ENCODE assay signal across 15 cellular contexts in the genomic region with DNA sequence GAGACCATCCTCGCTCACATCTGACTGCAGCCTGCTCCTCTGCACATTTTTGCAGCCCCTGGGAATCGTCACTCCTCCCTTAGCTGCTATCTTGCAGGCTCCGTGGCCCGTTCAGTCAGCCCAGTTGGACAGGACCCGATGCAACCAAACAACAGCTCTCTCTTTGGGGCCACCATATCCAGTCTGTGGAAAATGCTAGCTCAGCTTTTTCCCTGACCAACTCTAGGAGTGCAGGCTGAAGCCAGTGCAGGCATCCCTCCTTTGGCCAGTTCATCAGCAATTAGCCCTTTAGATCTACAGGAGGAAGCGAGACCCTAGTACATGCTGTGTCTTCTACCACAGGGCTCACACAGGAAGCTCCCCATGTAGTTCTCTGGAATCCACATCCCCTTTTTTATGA.
DNase-seq lines count a peak whose midpoint lies in the region; ATAC-seq, FAIRE-seq and TF ChIP-seq lines count a peak whose summit lies in the region.
"Had no signal": no experiment of that assay in that cellular context is flagged by ENCODE, and none has a peak within 500 bp of the region (broad histone marks: within the 10 kb centered on the region; RNA-seq: fewer than 3 reads in every experiment).

No MANE protein-coding gene starts in this region.

- no peak overlapping the region for H3K23ac ChIP-seq in IMR-90 (ENCODE audit: low read depth, low read length)

- H4K8ac ChIP-seq in IMR-90 (ENCODE audit: low read depth in 2 of 2, low read length in 2 of 2): no peak overlapping the region; a peak in 1 of 4 replicates

- WGBS in A549 (ENCODE audit: missing lambda C conversion rate): 45% methylated on average over 6 of the region's 6 CpGs
- WGBS in IMR-90 (ENCODE audit: extremely low coverage in 2 of 2, insufficient read length in 1 of 2), 2 experiments: 87% methylated on average over 4 of the region's 6 CpGs; no CpG with 5 or more reads in 1 of the 2 experiments
- WGBS in K562 (ENCODE audit: insufficient coverage, low coverage, missing lambda C conversion rate): 38% methylated on average over 2 of the region's 6 CpGs

- no peak overlapping the region for H3K4me2 ChIP-seq in A549
- no peak overlapping the region for H3K4me2 ChIP-seq in IMR-90 (ENCODE audit: low read depth, low read length)
- no peak overlapping the region for H3K4me2 ChIP-seq in K562 (ENCODE audit: insufficient read depth, low read length)

- CTCF ChIA-PET in A549 (lab: Yijun Ruan, JAX): interaction anchor here (0.8 to 1.7 kb wide), 3 partner anchors 73 to 175 kb away, joined by 3 read pairs; no protein-coding TSS in a partner anchor
- CTCF ChIA-PET in IMR-90 (lab: Yijun Ruan, JAX): no interaction called here
- CTCF ChIA-PET in K562 (lab: Yijun Ruan, JAX; ENCODE audit: low intra/inter-chr PET ratio): no interaction called here

- H2AFZ ChIP-seq in IMR-90 (replicated peaks; ENCODE audit: low read length, poor library complexity): no peak overlapping the region
- H2AFZ ChIP-seq in K562 (ENCODE audit: low read depth, low read length): no peak overlapping the region
- H2AFZ ChIP-seq: GM23248 had no signal

- TF ChIP-seq EP300 in A549 (IDR thresholded peaks at IDR 0.05): no peak
- TF ChIP-seq EP300 in K562 (IDR thresholded peaks at IDR 0.05; ENCODE audit: low read length): no peak

- H3K36me3 ChIP-seq in IMR-90 (ENCODE audit: control insufficient read depth, insufficient read depth, low read length) (no peaks in the 10 kb centered on the region), K562 (ENCODE audit: control insufficient read depth, insufficient read depth, low read length) (no peaks in the 10 kb centered on the region)
- H3K36me3 ChIP-seq: BE2C had no signal

- peaks cover 11% of the 10 kb centered on the region; the same call in 1 of the 3 replicates for H3K9me3 ChIP-seq in A549
- no peaks in the 10 kb centered on the region for H3K9me3 ChIP-seq in IMR-90 (ENCODE audit: control insufficient read depth, insufficient read depth, low read length)
- H3K9me3 ChIP-seq in K562 (replicated peaks; ENCODE audit: control insufficient read depth, insufficient read depth, low read depth, low read length): no peaks in the 10 kb centered on the region
- H3K9me3 ChIP-seq: BE2C had no signal

- TF ChIP-seq POLR2A in A549 (IDR thresholded peaks at IDR 0.05; ENCODE audit: low read length) (no peak), IMR-90 (IDR thresholded peaks at IDR 0.05; ENCODE audit: low read depth, low read length) (no peak), NB4 (IDR thresholded peaks at IDR 0.05; ENCODE audit: extremely low read depth, insufficient read length) (no peak), K562 (conservative IDR thresholded peaks at IDR 0.05) (no peak)

- ATAC-seq in A549 (no peak), IMR-90 (ENCODE audit: low read depth) (no peak), K562 (no peak; the same call in 2 of the 3 replicates)
- ATAC-seq: CD8-positive, alpha-beta T cell had no signal

- H4K91ac ChIP-seq in IMR-90 (ENCODE audit: insufficient read depth, low read depth, low read length): no peak overlapping the region

- TF ChIP-seq RAD21 in A549 (conservative IDR thresholded peaks at IDR 0.05 in 1 of 2, IDR thresholded peaks at IDR 0.05 in 1 of 2) (no peak), IMR-90 (IDR thresholded peaks at IDR 0.05; ENCODE audit: low read length) (no peak), K562 (CRISPR knock-in tag; conservative IDR thresholded peaks at IDR 0.05 in 1 of 2, IDR thresholded peaks at IDR 0.05 in 1 of 2) (no peak)

- H2BK15ac ChIP-seq in IMR-90 (ENCODE audit: low read depth, low read length): peak overlapping the region; percentile 38; the same call in 2 of the 3 replicates

- H4K5ac ChIP-seq in IMR-90 (ENCODE audit: low read depth, low read length): peak overlapping the region; percentile 35; the same call in 1 of the 2 replicates

- peak overlapping the region; percentile 52 for H2AK9ac ChIP-seq in IMR-90 (replicated peaks; ENCODE audit: low read depth, low read length, poor library complexity)

- TF ChIP-seq CTCF in A549 (IDR thresholded peaks at IDR 0.05): no peak
- no peak for TF ChIP-seq CTCF in IMR-90 (conservative IDR thresholded peaks at IDR 0.05; ENCODE audit: low read depth, low read length)
- no peak for TF ChIP-seq CTCF in NB4 (IDR thresholded peaks at IDR 0.05; ENCODE audit: low read depth, low read length)
- TF ChIP-seq CTCF in K562 (IDR thresholded peaks at IDR 0.05 in 2 of 3, conservative IDR thresholded peaks at IDR 0.05 in 1 of 3; ENCODE audit: insufficient read depth in 2 of 3, low read depth in 1 of 3, low read length in 3 of 3): no peak

- dilution Hi-C loops in IMR-90 (cut with HindIII; ENCODE audit: low sequenced_read_pairs, unreplicated experiment): no loop called here

- in situ Hi-C loops in IMR-90 (cut with MboI; ENCODE audit: low sequenced_read_pairs): no loop called here
- in situ Hi-C loops in K562 (cut with MboI): no loop called here

- H2BK5ac ChIP-seq in IMR-90 (ENCODE audit: low read depth, low read length, poor library complexity, severe bottlenecking): peak overlapping the region; percentile 21

- no peak overlapping the region for H3K56ac ChIP-seq in IMR-90 (ENCODE audit: extremely low read depth, insufficient read depth, low read length)

- no peak for DNase-seq in A549 (ENCODE audit: low read depth in 1 of 2, low spot score in 1 of 2)
- DNase-seq in IMR-90: no peak
- peak; percentile 38 for DNase-seq in NB4 (ENCODE audit: low read depth)
- DNase-seq in K562 (ENCODE audit: extremely low read depth in 1 of 4, low spot score in 3 of 4): no peak
- DNase-seq in glomerular visceral epithelial cell (ENCODE audit: extremely low spot score): no peak
- DNase-seq in NCI-H345 treated with DMSO at 0.1 percent for 48 hours (lab: John Stamatoyannopoulos, UW; ENCODE audit: unreplicated experiment): no peak
- DNase-seq in DMS114 treated with DMSO at 0.1 percent for 48 hours (lab: John Stamatoyannopoulos, UW; ENCODE audit: unreplicated experiment): no peak
- DNase-seq: BE2C; CD8-positive, alpha-beta T cell; COR-L47; H9 had no signal

- peaks cover 11% of the 10 kb centered on the region for H3K9me1 ChIP-seq in IMR-90 (ENCODE audit: insufficient read depth, low read length)
- H3K9me1 ChIP-seq in K562 (ENCODE audit: control insufficient read depth, insufficient read depth, low read length): no peaks in the 10 kb centered on the region

- H2BK120ac ChIP-seq in IMR-90 (ENCODE audit: low read depth, low read length): peak overlapping the region; percentile 68

- H4K20me1 ChIP-seq in IMR-90 (ENCODE audit: insufficient read depth, low read length): no peaks in the 10 kb centered on the region
- no peaks in the 10 kb centered on the region for H4K20me1 ChIP-seq in K562 (replicated peaks; ENCODE audit: control insufficient read depth, insufficient read depth, low read length)

- peak overlapping the region; percentile 62 for H3K18ac ChIP-seq in IMR-90 (ENCODE audit: low read depth, low read length)

- POLR2A ChIA-PET in A549 (lab: Yijun Ruan, JAX): no interaction called here
- POLR2A ChIA-PET in IMR-90 (lab: Charles Lee; ENCODE audit: unreplicated experiment): no interaction called here
- POLR2A ChIA-PET in K562 (lab: Yijun Ruan, JAX): interaction anchor here (1.2 kb wide), 1 partner anchor 91 kb away, joined by 4 read pairs; no protein-coding TSS in a partner anchor

- peak overlapping the region; percentile 23; the same call in 1 of the 2 replicates for H3K4ac ChIP-seq in IMR-90 (ENCODE audit: low read depth, low read length)

- no peaks in the 10 kb centered on the region for H3K79me2 ChIP-seq in K562 (ENCODE audit: control insufficient read depth, insufficient read depth, low read length)

- no peaks in the 10 kb centered on the region for H3K79me1 ChIP-seq in IMR-90 (ENCODE audit: low read depth in 1 of 2, low read length in 2 of 2)

- H3K27me3 ChIP-seq in IMR-90 (ENCODE audit: control insufficient read depth, insufficient read depth, low read length): no peaks in the 10 kb centered on the region
- H3K27me3 ChIP-seq in K562 (ENCODE audit: control insufficient read depth in 2 of 2, insufficient read depth in 2 of 2, low read length in 2 of 2): no peaks in the 10 kb centered on the region
- H3K27me3 ChIP-seq: BE2C had no signal

- peak overlapping the region; percentile 13; the same call in 1 of the 2 replicates for H2BK20ac ChIP-seq in IMR-90 (ENCODE audit: low read depth, low read length)

- no peak overlapping the region for H3K4me3 ChIP-seq in A549
- no peak overlapping the region for H3K4me3 ChIP-seq in IMR-90 (ENCODE audit: insufficient read depth, low read depth, low read length)
- H3K4me3 ChIP-seq in NB4 (ENCODE audit: low read depth, low read length): no peak overlapping the region
- H3K4me3 ChIP-seq in K562: no peak overlapping the region
- H3K4me3 ChIP-seq: GM23248 had no signal

- H3K4me1 ChIP-seq in A549 (peaks cover 13% of the 10 kb centered on the region), IMR-90 (ENCODE audit: control insufficient read depth, insufficient read depth, low read length) (peaks cover 23% of the 10 kb centered on the region), K562 (replicated peaks in 1 of 2; ENCODE audit: control insufficient read depth in 2 of 2, insufficient read depth in 2 of 2, low read length in 2 of 2) (peaks cover 0 to 15% of the 10 kb centered on the region in 2 experiments; a peak in 3 of 5 replicates)
- H3K4me1 ChIP-seq: BE2C had no signal

- intact Hi-C loops in IMR-90 (cut with micrococcal nuclease) (loop anchor here (5.0 kb wide), 1 partner anchor 163 kb away; no protein-coding TSS in a partner anchor), K562 (cut with micrococcal nuclease) (no loop called here)

- peak overlapping the region; percentile 53 for H3K14ac ChIP-seq in IMR-90 (replicated peaks; ENCODE audit: low read depth, low read length)

- H3K9ac ChIP-seq in IMR-90 (ENCODE audit: low read depth, low read length) (no peak overlapping the region), K562 (ENCODE audit: insufficient read depth in 1 of 2, low read depth in 2 of 2, low read length in 2 of 2) (no peak overlapping the region)

- H3K27ac ChIP-seq in A549 (no peak overlapping the region), IMR-90 (ENCODE audit: insufficient read depth, low read length) (no peak overlapping the region), K562 (ENCODE audit: extremely low read depth, low read depth, low read length) (no peak overlapping the region)
- H3K27ac ChIP-seq: C4-2B had no signal

- BruUV-seq in IMR-90 (replicated peaks; lab: Mats Ljungman, UMichigan) (no TSS peak), K562 (replicated peaks; lab: Mats Ljungman, UMichigan) (no TSS peak)

- peak overlapping the region; percentile 83 for H2AK5ac ChIP-seq in IMR-90 (ENCODE audit: low read depth, low read length)

- no peak for FAIRE-seq in A549 (lab: Jason Lieb, UNC)
- FAIRE-seq in K562 (lab: Jason Lieb, UNC): no peak
- FAIRE-seq: A204.1, D721Med had no signal

TF ChIP-seq in IMR-90, 13 proteins besides CTCF, POLR2A, EP300 and RAD21:
- TF ChIP-seq CEBPB (IDR thresholded peaks at IDR 0.05; ENCODE audit: low read depth, low read length) (no peak), MAFK (IDR thresholded peaks at IDR 0.05; ENCODE audit: low read depth, low read length) (peak; percentile 84)

TF ChIP-seq in K562, 482 proteins besides CTCF, POLR2A, EP300 and RAD21 (continues in another document):
- TF ChIP-seq MAFF (IDR thresholded peaks at IDR 0.05; ENCODE audit: low read length): peak; percentile 62
- TF ChIP-seq SMAD3 (CRISPR knock-in tag; conservative IDR thresholded peaks at IDR 0.05): no peak
- TF ChIP-seq ZNF316 (IDR thresholded peaks at IDR 0.05): peak; percentile 88
